Comparison of ENCODE assay signal across 1 cellular context in genomic region chr1:21816602-21817302, GRCh38.
TF ChIP-seq lines count a peak whose summit lies in the region.

No MANE protein-coding gene starts in this region.

TF ChIP-seq in K562, 482 proteins besides CTCF, POLR2A, EP300 and RAD21 (continued from another document):
- TF ChIP-seq NKRF (IDR thresholded peaks at IDR 0.05; ENCODE audit: borderline replicate concordance) = no peak
- TF ChIP-seq, protein P1, sequence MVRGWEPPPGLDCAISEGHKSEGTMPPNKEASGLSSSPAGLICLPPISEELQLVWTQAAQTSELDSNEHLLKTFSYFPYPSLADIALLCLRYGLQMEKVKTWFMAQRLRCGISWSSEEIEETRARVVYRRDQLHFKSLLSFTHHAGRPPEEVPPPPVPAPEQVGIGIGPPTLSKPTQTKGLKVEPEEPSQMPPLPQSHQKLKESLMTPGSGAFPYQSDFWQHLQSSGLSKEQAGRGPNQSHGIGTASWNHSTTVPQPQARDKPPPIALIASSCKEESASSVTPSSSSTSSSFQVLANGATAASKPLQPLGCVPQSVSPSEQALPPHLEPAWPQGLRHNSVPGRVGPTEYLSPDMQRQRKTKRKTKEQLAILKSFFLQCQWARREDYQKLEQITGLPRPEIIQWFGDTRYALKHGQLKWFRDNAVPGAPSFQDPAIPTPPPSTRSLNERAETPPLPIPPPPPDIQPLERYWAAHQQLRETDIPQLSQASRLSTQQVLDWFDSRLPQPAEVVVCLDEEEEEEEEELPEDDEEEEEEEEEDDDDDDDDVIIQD (CRISPR knock-in tag; IDR thresholded peaks at IDR 0.05) = no peak
- TF ChIP-seq SAP30 (IDR thresholded peaks at IDR 0.05; ENCODE audit: borderline replicate concordance, insufficient read depth, low read depth, low read length, poor library complexity, severe bottlenecking) = no peak
- TF ChIP-seq IFI16 (CRISPR knock-in tag; IDR thresholded peaks at IDR 0.05) = no peak
- no peak for TF ChIP-seq ARID1B (IDR thresholded peaks at IDR 0.05)
- TF ChIP-seq, protein P2, sequence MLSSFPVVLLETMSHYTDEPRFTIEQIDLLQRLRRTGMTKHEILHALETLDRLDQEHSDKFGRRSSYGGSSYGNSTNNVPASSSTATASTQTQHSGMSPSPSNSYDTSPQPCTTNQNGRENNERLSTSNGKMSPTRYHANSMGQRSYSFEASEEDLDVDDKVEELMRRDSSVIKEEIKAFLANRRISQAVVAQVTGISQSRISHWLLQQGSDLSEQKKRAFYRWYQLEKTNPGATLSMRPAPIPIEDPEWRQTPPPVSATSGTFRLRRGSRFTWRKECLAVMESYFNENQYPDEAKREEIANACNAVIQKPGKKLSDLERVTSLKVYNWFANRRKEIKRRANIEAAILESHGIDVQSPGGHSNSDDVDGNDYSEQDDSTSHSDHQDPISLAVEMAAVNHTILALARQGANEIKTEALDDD (IDR thresholded peaks at IDR 0.05) = peak; percentile 82
- TF ChIP-seq PCBP2 (IDR thresholded peaks at IDR 0.05; ENCODE audit: low read depth, low read length, poor library complexity, severe bottlenecking) = no peak
- no peak for TF ChIP-seq ZNF518B (CRISPR knock-in tag; IDR thresholded peaks at IDR 0.05)
